17 cellular contexts compared by ENCODE assay signal in the genomic region with DNA sequence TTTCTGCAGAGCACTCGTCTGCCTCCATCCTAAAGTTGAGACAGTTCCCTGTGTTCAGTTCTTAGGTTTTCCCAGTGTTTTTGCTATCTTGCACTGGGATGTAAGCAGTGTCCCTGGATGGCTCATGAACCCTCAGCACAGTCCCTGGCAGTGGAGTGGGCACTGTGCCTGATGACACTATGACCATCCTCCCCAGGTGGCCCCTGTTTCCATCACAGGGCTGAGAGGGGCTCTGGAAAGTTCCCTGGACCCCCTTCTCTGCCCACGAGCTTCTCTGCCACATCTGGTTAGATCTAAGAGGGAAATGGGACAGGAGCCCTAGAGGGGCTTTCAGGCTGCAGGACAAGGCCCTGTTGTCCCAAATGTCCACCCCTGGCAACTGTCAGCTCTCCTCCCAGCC.
DNase-seq lines count a peak whose midpoint lies in the region; ATAC-seq, FAIRE-seq and TF ChIP-seq lines count a peak whose summit lies in the region.
"Had no signal": no experiment of that assay in that cellular context is flagged by ENCODE, and none has a peak within 500 bp of the region (broad histone marks: within the 10 kb centered on the region; RNA-seq: fewer than 3 reads in every experiment).

No MANE protein-coding gene starts in this region.

- FAIRE-seq in urothelium cell line (lab: Jason Lieb, UNC), result no peak
- FAIRE-seq: A204.1, GM12892, GM18507 had no signal

- H3K27ac ChIP-seq in VCaP, result peak overlapping the region; percentile 30; the same call in 1 of the 2 replicates

- peaks cover 9% of the 10 kb centered on the region for H3K27me3 Mint-ChIP-seq in osteocyte (ENCODE audit: unreplicated experiment)

- H3K36me3 Mint-ChIP-seq in osteocyte (ENCODE audit: unreplicated experiment), result no peaks in the 10 kb centered on the region
- H3K36me3 Mint-ChIP-seq: CD14-positive monocyte; CD4-positive, alpha-beta memory T cell had no signal

- no peaks in the 10 kb centered on the region for H3K4me1 Mint-ChIP-seq in osteocyte (ENCODE audit: unreplicated experiment)
- H3K4me1 Mint-ChIP-seq: CD14-positive monocyte; CD4-positive, alpha-beta memory T cell had no signal

- peak; percentile 29 for DNase-seq in ecto neural progenitor cell (ENCODE audit: low spot score)
- DNase-seq in osteocyte (ENCODE audit: extremely low spot score, unreplicated experiment), result peak; percentile 51
- DNase-seq in urothelium cell line (ENCODE audit: low spot score), result no peak
- DNase-seq in SHP77 (lab: John Stamatoyannopoulos, UW), result no peak
- DNase-seq: ACHN; BE2C; CD4-positive, alpha-beta memory T cell; DMS153; DMS79; GDM1; GOT3 had no signal

- H3K4me3 Mint-ChIP-seq in osteocyte (ENCODE audit: unreplicated experiment), result no peak overlapping the region
- H3K4me3 Mint-ChIP-seq: CD14-positive monocyte; CD4-positive, alpha-beta memory T cell had no signal

- TF ChIP-seq CTCF in VCaP (conservative IDR thresholded peaks at IDR 0.05), result no peak
- TF ChIP-seq CTCF in osteocyte (IDR thresholded peaks at IDR 0.05), result no peak

- no peak for ATAC-seq in GM21576 (IDR thresholded peaks at IDR 0.05; ENCODE audit: unreplicated experiment)

- no peak overlapping the region for H3K27ac Mint-ChIP-seq in osteocyte (ENCODE audit: unreplicated experiment)
- H3K27ac Mint-ChIP-seq: CD14-positive monocyte; CD4-positive, alpha-beta memory T cell had no signal

- no peaks in the 10 kb centered on the region for H3K9me3 Mint-ChIP-seq in osteocyte (ENCODE audit: unreplicated experiment)
- H3K9me3 Mint-ChIP-seq: CD14-positive monocyte had no signal

Comparison
In these comparisons a context has a peak if more than half of its experiments do, and no peak if none do; other contexts are left out.
1. DNase-seq: peak in ecto neural progenitor cell (single experiment) and osteocyte (single experiment); none in urothelium cell line (single experiment) and SHP77 (0 of 2).